Comparison of ENCODE assay signal across 12 cellular contexts in genomic region chr4:23877758-23878229, GRCh38. TPM values are rescaled to one million over a fixed set of nuclear protein-coding genes. Genes with fewer than 3 reads are reported as not detected.
A peak's percentile ranks its signal among the peaks of the same experiment; 100 is the strongest.
DNase-seq lines count a peak whose midpoint lies in the region; ATAC-seq and TF ChIP-seq lines count a peak whose summit lies in the region.
"Had no signal": no experiment of that assay in that cellular context is flagged by ENCODE, and none has a peak within 500 bp of the region (broad histone marks: within the 10 kb centered on the region; RNA-seq: fewer than 3 reads in every experiment).

No MANE protein-coding gene starts in this region.

- no peaks in the 10 kb centered on the region for H3K27me3 Mint-ChIP-seq in activated CD4-positive, alpha-beta T cell treated with anti-CD3 and anti-CD28 coated beads, Interleukin-2, amount 10 ng/mL, durations not matched to agents 24 days and 14 days

- H3K79me2 ChIP-seq in fibroblast of lung (ENCODE audit: control insufficient read depth, insufficient read depth, low read length) = no peaks in the 10 kb centered on the region

- no peak overlapping the region for H3K4me2 ChIP-seq in fibroblast of lung (ENCODE audit: extremely low read depth, insufficient read depth, low read length)

- H3K4me1 ChIP-seq in fibroblast of lung (ENCODE audit: control insufficient read depth, extremely low read depth, insufficient read depth, low read length) (no peaks in the 10 kb centered on the region), mesodermal cell (ENCODE audit: control insufficient read depth, insufficient read depth, low read length, poor library complexity, severe bottlenecking) (peaks cover 47% of the 10 kb centered on the region)

- no peak overlapping the region for H3K4me3 ChIP-seq in MG63
- H3K4me3 ChIP-seq in fibroblast of lung (replicated peaks in 1 of 4; ENCODE audit: control extremely low read depth in 1 of 4, insufficient read depth in 1 of 4, low read depth in 3 of 4, low read length in 4 of 4) = no peak overlapping the region
- H3K4me3 ChIP-seq in mesodermal cell (ENCODE audit: extremely low read depth, insufficient read depth, low read length, poor library complexity, severe bottlenecking) = no peak overlapping the region
- H3K4me3 ChIP-seq: upper lobe of right lung had no signal

- H3K27ac ChIP-seq in fibroblast of lung (ENCODE audit: insufficient read depth, low read length) = no peak overlapping the region
- H3K27ac ChIP-seq in mesodermal cell (ENCODE audit: low read depth, low read length, severe bottlenecking) = peak overlapping the region; percentile 86
- H3K27ac ChIP-seq: upper lobe of right lung had no signal

- H4K20me1 ChIP-seq in fibroblast of lung (ENCODE audit: control insufficient read depth, extremely low read depth, insufficient read depth, low read length) = no peaks in the 10 kb centered on the region

- ATAC-seq in GM18867 (IDR thresholded peaks at IDR 0.05; ENCODE audit: unreplicated experiment) = no peak
- ATAC-seq: upper lobe of right lung had no signal

- H3K4me1 Mint-ChIP-seq in activated CD4-positive, alpha-beta T cell treated with anti-CD3 and anti-CD28 coated beads, Interleukin-2, amount 10 ng/mL, durations not matched to agents 24 days and 14 days = no peaks in the 10 kb centered on the region

- no peaks in the 10 kb centered on the region for H3K36me3 ChIP-seq in MG63
- no peaks in the 10 kb centered on the region for H3K36me3 ChIP-seq in fibroblast of lung (ENCODE audit: control insufficient read depth, insufficient read depth, low read length)
- no peaks in the 10 kb centered on the region for H3K36me3 ChIP-seq in mesodermal cell (ENCODE audit: control insufficient read depth, insufficient read depth, low read length)
- H3K36me3 ChIP-seq: upper lobe of right lung had no signal

- DNase-seq in A172 (ENCODE audit: low spot score) (peak; percentile 53), MG63 (peak; percentile 63), fibroblast of lung (ENCODE audit: low read depth in 2 of 2) (peak; percentile 67 to 89), NCI-H2171 treated with DMSO at 0.1 percent for 48 hours (lab: John Stamatoyannopoulos, UW) (no peak), OCI-M1 (lab: John Stamatoyannopoulos, UW) (no peak)
- DNase-seq in activated CD4-positive, alpha-beta T cell treated with anti-CD3 and anti-CD28 coated beads, Interleukin-2, amount 10 ng/mL, durations not matched to agents 24 days and 14 days = no peak
- DNase-seq: amniotic stem cell, NCI-H524 treated with DMSO at 0.1 percent for 48 hours, T-helper 1 cell, upper lobe of right lung had no signal

- H3K4me3 Mint-ChIP-seq in activated CD4-positive, alpha-beta T cell treated with anti-CD3 and anti-CD28 coated beads, Interleukin-2, amount 10 ng/mL, durations not matched to agents 24 days and 14 days = no peak overlapping the region

- no peak overlapping the region for H3K27ac Mint-ChIP-seq in activated CD4-positive, alpha-beta T cell treated with anti-CD3 and anti-CD28 coated beads, Interleukin-2, amount 10 ng/mL, durations not matched to agents 24 days and 14 days

- WGBS in mesodermal cell (ENCODE audit: insufficient coverage in 2 of 2), 2 experiments = 17 to 100% methylated on average over 1 of the region's 2 CpGs

- H3K9ac ChIP-seq in fibroblast of lung (ENCODE audit: insufficient read depth, low read length) = no peak overlapping the region

- H3K9me3 Mint-ChIP-seq in activated CD4-positive, alpha-beta T cell treated with anti-CD3 and anti-CD28 coated beads, Interleukin-2, amount 10 ng/mL, durations not matched to agents 24 days and 14 days = no peaks in the 10 kb centered on the region

- no peaks in the 10 kb centered on the region for H3K9me3 ChIP-seq in MG63
- H3K9me3 ChIP-seq in fibroblast of lung (ENCODE audit: control insufficient read depth, insufficient read depth, low read depth, low read length) = no peaks in the 10 kb centered on the region
- H3K9me3 ChIP-seq in mesodermal cell (ENCODE audit: control insufficient read depth, low read length) = no peaks in the 10 kb centered on the region
- H3K9me3 ChIP-seq: upper lobe of right lung had no signal

- no peaks in the 10 kb centered on the region for H3K36me3 Mint-ChIP-seq in activated CD4-positive, alpha-beta T cell treated with anti-CD3 and anti-CD28 coated beads, Interleukin-2, amount 10 ng/mL, durations not matched to agents 24 days and 14 days (ENCODE audit: low read depth)

- intact Hi-C loops in activated CD4-positive, alpha-beta T cell treated with anti-CD3 and anti-CD28 coated beads, Interleukin-2, amount 10 ng/mL, durations not matched to agents 24 days and 14 days (cut with micrococcal nuclease) = no loop called here

- H3K27me3 ChIP-seq in MG63 (no peaks in the 10 kb centered on the region), fibroblast of lung (ENCODE audit: control insufficient read depth, insufficient read depth, low read length) (no peaks in the 10 kb centered on the region)
- H3K27me3 ChIP-seq: upper lobe of right lung had no signal

- H2AFZ ChIP-seq in fibroblast of lung (ENCODE audit: low read length) = no peak overlapping the region

- no peak for TF ChIP-seq CTCF in fibroblast of lung (conservative IDR thresholded peaks at IDR 0.05 in 1 of 2, IDR thresholded peaks at IDR 0.05 in 1 of 2; ENCODE audit: low read depth in 1 of 2, low read length in 2 of 2)

RNA-seq across cellular contexts. Expression of gene PPARGC1A, which starts 12.1 kb away (rescaled TPM):
- total RNA-seq in A172 (2014; rRNA removed; shearing (Covaris generic)) = 2.1 and 3.1 TPM in 2 replicates
- total RNA-seq in MG63 (2014; rRNA removed; shearing (Covaris generic); ENCODE audit: low replicate concordance) = not detected in 2 replicates
- total RNA-seq in fibroblast of lung = 4.4 and 6.9 TPM in 2 replicates
- polyA plus RNA-seq in fibroblast of lung = 0.56 and 1.3 TPM in 2 replicates
- 0.29 and 0.33 TPM in 2 replicates for polyA plus RNA-seq in fibroblast of lung (2012)
- polyA minus RNA-seq in fibroblast of lung (ENCODE audit: low replicate concordance) = 0.11 and 2.3 TPM in 2 replicates
- 1.5 TPM for polyA plus RNA-seq in mesodermal cell (2013, experiment 1 of 2)
- polyA plus RNA-seq in mesodermal cell (2013, experiment 2 of 2) = 1.9 TPM
- not detected in 2 replicates for total RNA-seq in activated CD4-positive, alpha-beta T cell treated with anti-CD3 and anti-CD28 coated beads, Interleukin-2, amount 10 ng/mL, durations not matched to agents 24 days and 14 days

Comparison
In these comparisons a context has a peak if more than half of its experiments do, and no peak if none do; other contexts are left out.
1. DNase-seq: peak in A172 (single experiment), MG63 (single experiment) and fibroblast of lung (2 of 2); none in NCI-H2171 treated with DMSO at 0.1 percent for 48 hours (single experiment), activated CD4-positive, alpha-beta T cell treated with anti-CD3 and anti-CD28 coated beads, Interleukin-2, amount 10 ng/mL, durations not matched to agents 24 days and 14 days (single experiment) and OCI-M1 (single experiment).